Comparison of ENCODE assay signal across 26 cellular contexts in the genomic region with DNA sequence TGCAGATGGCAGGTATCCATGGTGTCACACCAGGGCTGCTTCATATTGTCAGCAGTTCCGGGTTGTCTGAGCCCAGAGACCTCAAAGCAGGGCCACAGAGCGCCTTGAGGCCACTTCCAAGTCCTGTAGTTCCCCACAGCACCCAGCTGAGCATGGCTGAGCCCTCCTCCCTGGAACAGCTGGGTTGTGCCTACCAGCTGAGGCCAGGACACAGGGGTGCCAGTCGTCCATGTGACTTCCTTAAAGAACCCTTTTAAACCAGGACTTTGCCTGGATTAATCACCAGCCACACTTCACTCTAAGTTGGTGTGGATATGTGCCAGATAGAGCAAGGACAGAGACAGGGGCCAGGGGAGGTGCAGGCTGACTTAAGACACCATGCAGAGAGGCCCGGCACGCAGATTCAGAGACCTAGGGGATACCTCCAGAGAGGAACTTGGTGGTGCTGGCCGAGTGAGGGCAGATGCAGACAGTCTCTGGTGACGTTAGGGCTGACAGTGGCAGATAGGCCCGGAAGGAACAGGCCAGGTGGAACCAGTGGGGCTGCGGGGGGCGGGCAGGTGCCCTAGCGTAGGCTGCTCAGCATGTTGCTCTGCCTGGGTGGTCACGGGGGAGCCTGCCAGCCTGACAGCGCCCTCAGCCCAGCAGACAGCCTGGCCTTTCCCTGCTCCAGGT.
DNase-seq lines count a peak whose midpoint lies in the region; ATAC-seq and TF ChIP-seq lines count a peak whose summit lies in the region.
"Had no signal": no experiment of that assay in that cellular context is flagged by ENCODE, and none has a peak within 500 bp of the region (broad histone marks: within the 10 kb centered on the region; RNA-seq: fewer than 3 reads in every experiment).

No MANE protein-coding gene starts in this region.

- no peak overlapping the region for H3K4me3 Mint-ChIP-seq in chondrocyte (ENCODE audit: unreplicated experiment)
- peak overlapping the region in 2 of 10 donors; percentile 13 to 73 for H3K4me3 Mint-ChIP-seq in naive thymus-derived CD4-positive, alpha-beta T cell
- H3K4me3 Mint-ChIP-seq: activated naive CD8-positive, alpha-beta T cell treated with anti-CD3 and anti-CD28 coated beads, Interleukin-2, amount 10 ng/mL, durations not matched to agents 7 days and 5 days; central memory CD8-positive, alpha-beta T cell; T-helper 17 cell had no signal

- CTCF ChIA-PET in naive thymus-derived CD4-positive, alpha-beta T cell (lab: Charles Lee) = no interaction called here

- POLR2A ChIA-PET in naive thymus-derived CD4-positive, alpha-beta T cell (lab: Charles Lee) = no interaction called here

- TF ChIP-seq POLR2A in sigmoid colon (IDR thresholded peaks at IDR 0.05) = no peak

- WGBS in sigmoid colon, 2 donors = 80 to 81% methylated on average over 13 of the region's 13 CpGs

- intact Hi-C loops in sigmoid colon (cut with DNase I) = no loop called here
- intact Hi-C loops in naive thymus-derived CD4-positive, alpha-beta T cell (cut with micrococcal nuclease) = no loop called here

- TF ChIP-seq CTCF in chondrocyte (IDR thresholded peaks at IDR 0.05) (no peak), sigmoid colon (IDR thresholded peaks at IDR 0.05) (no peak)

- H3K4me2 ChIP-seq in BLaER1 = peak overlapping the region; percentile 40

- H3K36me3 Mint-ChIP-seq in chondrocyte (ENCODE audit: low read depth) = no peaks in the 10 kb centered on the region
- no peaks in the 10 kb centered on the region for H3K36me3 Mint-ChIP-seq in naive thymus-derived CD4-positive, alpha-beta T cell
- H3K36me3 Mint-ChIP-seq: activated naive CD8-positive, alpha-beta T cell treated with anti-CD3 and anti-CD28 coated beads, Interleukin-2, amount 10 ng/mL, durations not matched to agents 7 days and 5 days had no signal

- ATAC-seq in GM21723 (IDR thresholded peaks at IDR 0.05; ENCODE audit: unreplicated experiment) = no peak
- no peak for ATAC-seq in naive thymus-derived CD4-positive, alpha-beta T cell
- ATAC-seq: left colon, T-helper 17 cell had no signal

- H3K9me3 ChIP-seq in BLaER1 (no peaks in the 10 kb centered on the region), sigmoid colon (no peaks in the 10 kb centered on the region)
- no peaks in the 10 kb centered on the region for H3K9me3 ChIP-seq in naive thymus-derived CD4-positive, alpha-beta T cell (ENCODE audit: control insufficient read depth in 2 of 3, low read length in 3 of 3)
- H3K9me3 ChIP-seq: Caco-2, heart right ventricle, SJCRH30, suprapubic skin had no signal

- no peak overlapping the region for H3K27ac Mint-ChIP-seq in chondrocyte (ENCODE audit: unreplicated experiment)
- no peak overlapping the region for H3K27ac Mint-ChIP-seq in naive thymus-derived CD4-positive, alpha-beta T cell
- H3K27ac Mint-ChIP-seq: activated naive CD8-positive, alpha-beta T cell treated with anti-CD3 and anti-CD28 coated beads, Interleukin-2, amount 10 ng/mL, durations not matched to agents 7 days and 5 days; activated T-helper 2 cell treated with anti-CD3 and anti-CD28 coated beads, Interferon-gamma antibody, Interleukin-2, Interleukin-4, amounts not matched to agents 10 μg/mL and 5 μg/mL and 100 μg/mL, durations not matched to agents 14 hours and 24 hours and 36 hours; T-helper 17 cell had no signal

- no peaks in the 10 kb centered on the region for H3K4me1 Mint-ChIP-seq in chondrocyte (ENCODE audit: low read depth)
- H3K4me1 Mint-ChIP-seq in naive thymus-derived CD4-positive, alpha-beta T cell = peaks cover 0 to 13% (median 0%) of the 10 kb centered on the region in 7 donors
- H3K4me1 Mint-ChIP-seq: activated naive CD8-positive, alpha-beta T cell treated with anti-CD3 and anti-CD28 coated beads, Interleukin-2, amount 10 ng/mL, durations not matched to agents 7 days and 5 days; central memory CD8-positive, alpha-beta T cell had no signal

- H3K27ac ChIP-seq in BLaER1 (no peak overlapping the region), sigmoid colon (no peak overlapping the region)
- H3K27ac ChIP-seq in naive thymus-derived CD4-positive, alpha-beta T cell (ENCODE audit: low read depth, low read length) = no peak overlapping the region
- H3K27ac ChIP-seq: 22Rv1, heart right ventricle, SJCRH30, suprapubic skin, VCaP had no signal

- H4K20me1 ChIP-seq in BLaER1 = peaks cover 39% of the 10 kb centered on the region; the same call in 1 of the 2 replicates

- H3K36me3 ChIP-seq in BLaER1 = no peaks in the 10 kb centered on the region
- no peaks in the 10 kb centered on the region for H3K36me3 ChIP-seq in sigmoid colon
- H3K36me3 ChIP-seq in naive thymus-derived CD4-positive, alpha-beta T cell (ENCODE audit: control insufficient read depth in 2 of 3, insufficient read depth in 3 of 3, low read length in 3 of 3) = no peaks in the 10 kb centered on the region
- H3K36me3 ChIP-seq: heart right ventricle, SJCRH30, suprapubic skin had no signal

- DNase-seq in DMS 273 (lab: John Stamatoyannopoulos, UW; ENCODE audit: unreplicated experiment) (peak; percentile 22), DMS 273 treated with DMSO at 0.1 percent for 48 hours (lab: John Stamatoyannopoulos, UW) (no peak), chondrocyte (ENCODE audit: low spot score) (peak; percentile 71), sigmoid colon (peak; percentile 57)
- DNase-seq in stimulated activated CD4-positive, alpha-beta T cell treated with anti-CD3 and anti-CD28 coated beads, Interleukin-2, amount 100 ng/mL, for 48 hours = no peak
- DNase-seq in naive thymus-derived CD4-positive, alpha-beta T cell = no peak
- DNase-seq: activated CD4-positive, alpha-beta T cell treated with anti-CD3 and anti-CD28 coated beads, Interleukin-2, amount 50 U/mL, for 1 hour; activated naive CD8-positive, alpha-beta T cell treated with anti-CD3 and anti-CD28 coated beads, Interleukin-2, amount 10 ng/mL, durations not matched to agents 7 days and 5 days; foreskin fibroblast; GOT3; heart right ventricle; Karpas-422; left colon; MV-4-11; NCI-H187; NK-92 treated with Interleukin-12 subunit alpha and Interleukin-12 subunit beta, amount 100 ng/mL, for 24 hours; SJCRH30; T-helper 17 cell had no signal

- H3K4me3 ChIP-seq in BLaER1 (no peak overlapping the region), sigmoid colon (no peak overlapping the region)
- no peak overlapping the region for H3K4me3 ChIP-seq in naive thymus-derived CD4-positive, alpha-beta T cell (ENCODE audit: low read length)
- H3K4me3 ChIP-seq: heart right ventricle, SJCRH30, suprapubic skin had no signal

- H3K27me3 ChIP-seq in BLaER1 (peaks cover 49% of the 10 kb centered on the region), sigmoid colon (peaks cover 13 to 50% (median 30%) of the 10 kb centered on the region in 3 donors)
- H3K27me3 ChIP-seq in naive thymus-derived CD4-positive, alpha-beta T cell (ENCODE audit: control insufficient read depth in 2 of 2, insufficient read depth in 2 of 2, low read length in 2 of 2) = no peaks in the 10 kb centered on the region
- H3K27me3 ChIP-seq: SJCRH30 had no signal

- H3K4me1 ChIP-seq in BLaER1 (peaks cover 45% of the 10 kb centered on the region), sigmoid colon (peaks cover 0 to 8% (median 4%) of the 10 kb centered on the region in 4 donors)
- H3K4me1 ChIP-seq in naive thymus-derived CD4-positive, alpha-beta T cell (ENCODE audit: control insufficient read depth in 2 of 2, insufficient read depth in 2 of 2, low read length in 2 of 2) = no peaks in the 10 kb centered on the region
- H3K4me1 ChIP-seq: SJCRH30 had no signal

- H3K9me3 Mint-ChIP-seq in chondrocyte (ENCODE audit: low read depth) = no peaks in the 10 kb centered on the region
- peaks cover 0 to 1% (median 0%) of the 10 kb centered on the region in 11 donors for H3K9me3 Mint-ChIP-seq in naive thymus-derived CD4-positive, alpha-beta T cell
- H3K9me3 Mint-ChIP-seq: activated naive CD8-positive, alpha-beta T cell treated with anti-CD3 and anti-CD28 coated beads, Interleukin-2, amount 10 ng/mL, durations not matched to agents 7 days and 5 days; activated T-helper 2 cell treated with anti-CD3 and anti-CD28 coated beads, Interferon-gamma antibody, Interleukin-2, Interleukin-4, amounts not matched to agents 10 μg/mL and 5 μg/mL and 100 μg/mL, durations not matched to agents 14 hours and 24 hours and 36 hours; central memory CD8-positive, alpha-beta T cell had no signal

- TF ChIP-seq EP300 in sigmoid colon (IDR thresholded peaks at IDR 0.05) = no peak

- peaks cover 29% of the 10 kb centered on the region for H3K27me3 Mint-ChIP-seq in chondrocyte (ENCODE audit: low read depth)
- peaks cover 11 to 32% (median 20%) of the 10 kb centered on the region in 5 donors for H3K27me3 Mint-ChIP-seq in naive thymus-derived CD4-positive, alpha-beta T cell

- no peak overlapping the region for H3K9ac ChIP-seq in BLaER1

Comparison
In these comparisons a context has a peak if more than half of its experiments do, and no peak if none do; other contexts are left out.
1. DNase-seq: peak in DMS 273 (single experiment), chondrocyte (single experiment) and sigmoid colon (single experiment); none in DMS 273 treated with DMSO at 0.1 percent for 48 hours (single experiment), stimulated activated CD4-positive, alpha-beta T cell treated with anti-CD3 and anti-CD28 coated beads, Interleukin-2, amount 100 ng/mL, for 48 hours (0 of 2) and naive thymus-derived CD4-positive, alpha-beta T cell (0 of 9).